In genomic region chr9:131618071-131618479, GRCh38 we compare ENCODE assay signal across 10 cellular contexts.
DNase-seq lines count a peak whose midpoint lies in the region; ATAC-seq, FAIRE-seq and TF ChIP-seq lines count a peak whose summit lies in the region.
"Had no signal": no experiment of that assay in that cellular context is flagged by ENCODE, and none has a peak within 500 bp of the region (broad histone marks: within the 10 kb centered on the region; RNA-seq: fewer than 3 reads in every experiment).

No MANE protein-coding gene starts in this region.

- in situ Hi-C loops in K562 (cut with MboI) = no loop called here

- TF ChIP-seq RAD21 in K562 (CRISPR knock-in tag; conservative IDR thresholded peaks at IDR 0.05 in 1 of 2, IDR thresholded peaks at IDR 0.05 in 1 of 2) = no peak

- POLR2A ChIA-PET in K562 (lab: Yijun Ruan, JAX) = interaction anchor here (0.6 to 0.7 kb wide), 3 partner anchors 28 to 282 kb away, joined by 3 read pairs; no protein-coding TSS in a partner anchor

- intact Hi-C loops in K562 (cut with micrococcal nuclease) = no loop called here

- CTCF ChIA-PET in K562 (lab: Yijun Ruan, JAX; ENCODE audit: low intra/inter-chr PET ratio) = no interaction called here

- H3K9me1 ChIP-seq in K562 (ENCODE audit: control insufficient read depth, insufficient read depth, low read length) = no peaks in the 10 kb centered on the region

- H3K36me3 ChIP-seq in K562 (ENCODE audit: control insufficient read depth, insufficient read depth, low read length) = peaks cover 34% of the 10 kb centered on the region; the same call in 2 of the 3 replicates

- DNase-seq in COR-L47 (lab: John Stamatoyannopoulos, UW) (peak; percentile 30), NCI-H1105 (lab: John Stamatoyannopoulos, UW) (peak; percentile 91), K562 (ENCODE audit: extremely low read depth in 1 of 4, low spot score in 3 of 4) (peak in 1 of 4 experiments; percentile 51), left kidney (ENCODE audit: low read depth, low spot score) (peak; percentile 39), retina (no peak)
- DNase-seq: Caco-2, Karpas-422 had no signal

- ATAC-seq in K562 (peak; percentile 31; the same call in 1 of the 3 replicates), HG03135 (IDR thresholded peaks at IDR 0.05; ENCODE audit: unreplicated experiment) (no peak), HG02623 (IDR thresholded peaks at IDR 0.05; ENCODE audit: unreplicated experiment) (no peak), HG02885 (IDR thresholded peaks at IDR 0.05; ENCODE audit: poor library complexity, unreplicated experiment) (no peak)

- no peaks in the 10 kb centered on the region for H3K79me2 ChIP-seq in K562 (ENCODE audit: control insufficient read depth, insufficient read depth, low read length)

- 52% methylated on average over 2 of the region's 2 CpGs for WGBS in K562 (ENCODE audit: insufficient coverage, low coverage, missing lambda C conversion rate)

- no peak overlapping the region for H3K27ac ChIP-seq in K562 (ENCODE audit: extremely low read depth, low read depth, low read length)

- no peak for FAIRE-seq in K562 (lab: Jason Lieb, UNC)

- no peaks in the 10 kb centered on the region for H3K27me3 ChIP-seq in K562 (ENCODE audit: control insufficient read depth in 2 of 2, insufficient read depth in 2 of 2, low read length in 2 of 2)

- no peaks in the 10 kb centered on the region for H4K20me1 ChIP-seq in K562 (replicated peaks; ENCODE audit: control insufficient read depth, insufficient read depth, low read length)

- H3K9me3 ChIP-seq in K562 (replicated peaks; ENCODE audit: control insufficient read depth, insufficient read depth, low read depth, low read length) = no peaks in the 10 kb centered on the region
- H3K9me3 ChIP-seq: Caco-2 had no signal

- TF ChIP-seq EP300 in K562 (IDR thresholded peaks at IDR 0.05; ENCODE audit: low read length) = no peak

- TF ChIP-seq CTCF in K562 (IDR thresholded peaks at IDR 0.05 in 2 of 3, conservative IDR thresholded peaks at IDR 0.05 in 1 of 3; ENCODE audit: insufficient read depth in 2 of 3, low read depth in 1 of 3, low read length in 3 of 3) = no peak

- H2AFZ ChIP-seq in K562 (ENCODE audit: low read depth, low read length) = no peak overlapping the region

- no peak overlapping the region for H3K9ac ChIP-seq in K562 (ENCODE audit: insufficient read depth in 1 of 2, low read depth in 2 of 2, low read length in 2 of 2)

- TF ChIP-seq POLR2A in K562 (conservative IDR thresholded peaks at IDR 0.05) = no peak

- no peak overlapping the region for H3K4me2 ChIP-seq in K562 (ENCODE audit: insufficient read depth, low read length)

- H3K4me3 ChIP-seq in K562 = no peak overlapping the region

- BruUV-seq in K562 (replicated peaks; lab: Mats Ljungman, UMichigan) = no TSS peak

- H3K4me1 ChIP-seq in K562 (replicated peaks in 1 of 2; ENCODE audit: control insufficient read depth in 2 of 2, insufficient read depth in 2 of 2, low read length in 2 of 2) = no peaks in the 10 kb centered on the region; a peak in 2 of 5 replicates
- H3K4me1 ChIP-seq: Caco-2 had no signal

TF ChIP-seq in K562, 482 proteins besides CTCF, POLR2A, EP300 and RAD21:
- TF ChIP-seq JUND (IDR thresholded peaks at IDR 0.05; ENCODE audit: borderline replicate concordance, low read depth, low read length) (no peak), JUND (tag; IDR thresholded peaks at IDR 0.05; ENCODE audit: borderline replicate concordance, low read depth, low read length) (no peak), MEIS2 (IDR thresholded peaks at IDR 0.05; ENCODE audit: partially characterized antibody) (peak; percentile 30), NFIC (IDR thresholded peaks at IDR 0.05) (peak; percentile 78)
